20 cellular contexts compared by ENCODE assay signal in genomic region chr1:162220009-162220539, GRCh38.
DNase-seq lines count a peak whose midpoint lies in the region; ATAC-seq and TF ChIP-seq lines count a peak whose summit lies in the region.
"Had no signal": no experiment of that assay in that cellular context is flagged by ENCODE, and none has a peak within 500 bp of the region (broad histone marks: within the 10 kb centered on the region; RNA-seq: fewer than 3 reads in every experiment).

No MANE protein-coding gene starts in this region.

- POLR2A ChIA-PET in HEK293 (lab: Yijun Ruan, JAX): no interaction called here
- POLR2A ChIA-PET in WTC11 (lab: Charles Lee): no interaction called here

- intact Hi-C loops in Right ventricle myocardium inferior (cut with DNase I): no loop called here

- H3K27ac ChIP-seq in HEK293 (ENCODE audit: extremely low read depth, low read depth, low read length): no peak overlapping the region
- H3K27ac ChIP-seq: BLaER1 had no signal

- H3K27me3 Mint-ChIP-seq in WTC11 (ENCODE audit: low read depth) (no peaks in the 10 kb centered on the region), nephron (ENCODE audit: low read depth) (peaks cover 8% of the 10 kb centered on the region)

- TF ChIP-seq CTCF in HEK293 (tag by site-specific recombination; IDR thresholded peaks at IDR 0.05) (no peak), WTC11 (IDR thresholded peaks at IDR 0.05) (no peak), nephron (IDR thresholded peaks at IDR 0.05; ENCODE audit: unreplicated experiment in 3 of 3) (no peak)

- H3K36me3 Mint-ChIP-seq in WTC11: no peaks in the 10 kb centered on the region
- no peaks in the 10 kb centered on the region for H3K36me3 Mint-ChIP-seq in nephron (ENCODE audit: low read depth)
- H3K36me3 Mint-ChIP-seq: CD14-positive monocyte, IgD-negative memory B cell had no signal

- H3K27ac Mint-ChIP-seq in WTC11 (no peak overlapping the region), nephron (peak overlapping the region; percentile 42 to 92 (median 79))
- H3K27ac Mint-ChIP-seq: CD4-positive, alpha-beta memory T cell; IgD-negative memory B cell had no signal

- peaks cover 29% of the 10 kb centered on the region for H3K4me1 ChIP-seq in HEK293 (ENCODE audit: control insufficient read depth, insufficient read depth, low read length)

- H3K36me3 ChIP-seq in HEK293 (ENCODE audit: control insufficient read depth in 2 of 2, insufficient read depth in 1 of 2, low read length in 2 of 2): no peaks in the 10 kb centered on the region
- H3K36me3 ChIP-seq: BLaER1 had no signal

- CTCF ChIA-PET in HEK293 (lab: Yijun Ruan, JAX): interaction anchor here (0.9 kb wide), 1 partner anchor 150 kb away, joined by 5 read pairs; no protein-coding TSS in a partner anchor
- CTCF ChIA-PET in WTC11 (lab: Charles Lee): interaction anchor here (1.0 to 2.3 kb wide), 4 partner anchors 10 to 164 kb away, joined by 3 to 9 read pairs (median 4); no protein-coding TSS in a partner anchor

- DNase-seq in WTC11 (ENCODE audit: low spot score): no peak
- peak; percentile 6 for DNase-seq in putamen (ENCODE audit: low spot score)
- DNase-seq in Right ventricle myocardium inferior (ENCODE audit: missing footprints): no peak
- DNase-seq in NCI-H2107 treated with DMSO at 0.1 percent for 48 hours (lab: John Stamatoyannopoulos, UW; ENCODE audit: unreplicated experiment): no peak
- DNase-seq in NCI-H1930 (lab: John Stamatoyannopoulos, UW): no peak
- DNase-seq in SHP77 (lab: John Stamatoyannopoulos, UW): no peak
- DNase-seq: AML-193; CD4-positive, alpha-beta memory T cell; DMS153; DMS79; GDM1; H7; KBM-7 had no signal

- peak; percentile 61 for ATAC-seq in WTC11
- ATAC-seq in Right ventricle myocardium inferior: no peak
- ATAC-seq: HCT116, HepG2 had no signal

- H3K4me3 Mint-ChIP-seq in WTC11 (peak overlapping the region; percentile 7; the same call in 1 of the 2 replicates), nephron (peak overlapping the region in 1 of 3 experiments; percentile 22)
- H3K4me3 Mint-ChIP-seq: CD14-positive monocyte; CD4-positive, alpha-beta memory T cell; IgD-negative memory B cell had no signal

- H3K9me3 Mint-ChIP-seq in WTC11: no peaks in the 10 kb centered on the region
- no peaks in the 10 kb centered on the region for H3K9me3 Mint-ChIP-seq in nephron
- H3K9me3 Mint-ChIP-seq: CD14-positive monocyte had no signal

- no peaks in the 10 kb centered on the region for H3K9me3 ChIP-seq in HEK293 (ENCODE audit: control insufficient read depth, insufficient read depth, low read depth, low read length)
- H3K9me3 ChIP-seq: BLaER1 had no signal

- H3K4me3 ChIP-seq in HEK293 (ENCODE audit: low read depth, low read length): no peak overlapping the region
- H3K4me3 ChIP-seq: BLaER1 had no signal

- H3K4me1 Mint-ChIP-seq in WTC11 (peaks cover 93% of the 10 kb centered on the region), nephron (peaks cover 58% of the 10 kb centered on the region)
- H3K4me1 Mint-ChIP-seq: CD4-positive, alpha-beta memory T cell had no signal

TF ChIP-seq in HEK293, 187 proteins besides CTCF, POLR2A, EP300 and RAD21:
- TF ChIP-seq ZXDB (tag by site-specific recombination; IDR thresholded peaks at IDR 0.05): no peak
- no peak for TF ChIP-seq PRDM1 (tag by site-specific recombination; IDR thresholded peaks at IDR 0.05)
- TF ChIP-seq, protein P1, sequence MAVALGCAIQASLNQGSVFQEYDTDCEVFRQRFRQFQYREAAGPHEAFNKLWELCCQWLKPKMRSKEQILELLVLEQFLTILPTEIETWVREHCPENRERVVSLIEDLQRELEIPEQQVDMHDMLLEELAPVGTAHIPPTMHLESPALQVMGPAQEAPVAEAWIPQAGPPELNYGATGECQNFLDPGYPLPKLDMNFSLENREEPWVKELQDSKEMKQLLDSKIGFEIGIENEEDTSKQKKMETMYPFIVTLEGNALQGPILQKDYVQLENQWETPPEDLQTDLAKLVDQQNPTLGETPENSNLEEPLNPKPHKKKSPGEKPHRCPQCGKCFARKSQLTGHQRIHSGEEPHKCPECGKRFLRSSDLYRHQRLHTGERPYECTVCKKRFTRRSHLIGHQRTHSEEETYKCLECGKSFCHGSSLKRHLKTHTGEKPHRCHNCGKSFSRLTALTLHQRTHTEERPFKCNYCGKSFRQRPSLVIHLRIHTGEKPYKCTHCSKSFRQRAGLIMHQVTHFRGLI (tag by site-specific recombination; IDR thresholded peaks at IDR 0.05): peak; percentile 58; the same call in 1 of the 2 replicates
- TF ChIP-seq EGR2 (tag by site-specific recombination; IDR thresholded peaks at IDR 0.05; ENCODE audit: low read depth): peak; percentile 56; the same call in 1 of the 2 replicates
- no peak for TF ChIP-seq KLF7 (tag by site-specific recombination; IDR thresholded peaks at IDR 0.05; ENCODE audit: borderline replicate concordance)
- peak; percentile 28; the same call in 1 of the 2 replicates for TF ChIP-seq ZFHX2 (tag by site-specific recombination; conservative IDR thresholded peaks at IDR 0.05)
- TF ChIP-seq ZNF19 (tag by site-specific recombination; IDR thresholded peaks at IDR 0.05; ENCODE audit: low read depth): no peak
- no peak for TF ChIP-seq WT1 (tag by site-specific recombination; IDR thresholded peaks at IDR 0.05)
- no peak for TF ChIP-seq ZNF843 (tag by site-specific recombination; IDR thresholded peaks at IDR 0.05)

TF ChIP-seq in WTC11, 78 proteins besides CTCF, POLR2A, EP300 and RAD21:
- TF ChIP-seq MAX (CRISPR knock-in tag; IDR thresholded peaks at IDR 0.05) (peak; percentile 67), SOX15 (CRISPR knock-in tag; IDR thresholded peaks at IDR 0.05) (no peak)
TF ChIP-seq in WTC11: peak in this region for 1.
